Comparison of ENCODE assay signal across 10 cellular contexts in the genomic region with DNA sequence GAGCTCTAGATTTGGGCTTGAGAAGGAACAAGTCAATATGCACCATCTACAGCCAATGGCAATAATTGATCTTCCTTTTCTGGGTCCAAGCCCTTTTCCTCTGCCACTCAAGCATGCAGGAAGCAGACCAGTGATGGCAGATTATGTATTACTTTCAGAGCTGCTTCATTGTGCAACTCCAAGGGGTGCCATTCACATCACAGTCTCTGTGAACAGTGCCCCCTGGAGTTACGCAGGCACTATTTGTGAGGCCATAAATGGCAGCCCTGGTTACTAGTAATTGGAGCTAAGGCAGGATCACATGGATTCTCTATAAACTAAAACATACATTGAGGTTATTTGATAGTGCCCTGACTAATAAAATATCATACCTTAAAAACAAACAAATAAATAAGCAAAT.
DNase-seq lines count a peak whose midpoint lies in the region; ATAC-seq and TF ChIP-seq lines count a peak whose summit lies in the region.
"Had no signal": no experiment of that assay in that cellular context is flagged by ENCODE, and none has a peak within 500 bp of the region (broad histone marks: within the 10 kb centered on the region; RNA-seq: fewer than 3 reads in every experiment).

No MANE protein-coding gene starts in this region.

- H3K9me3 ChIP-seq in SU-DHL-6 (ENCODE audit: insufficient read depth, low read length): no peaks in the 10 kb centered on the region
- no peaks in the 10 kb centered on the region for H3K9me3 ChIP-seq in CD4-positive, alpha-beta memory T cell (ENCODE audit: control insufficient read depth in 1 of 2, low read length in 2 of 2)
- H3K9me3 ChIP-seq: SJSA1 had no signal

- no peaks in the 10 kb centered on the region for H3K36me3 Mint-ChIP-seq in activated T-cell treated with anti-CD3 and anti-CD28 coated beads, Interleukin-2, amount 50 U/mL, for 24 hours (ENCODE audit: low read depth)
- H3K36me3 Mint-ChIP-seq in CD4-positive, alpha-beta memory T cell: no peaks in the 10 kb centered on the region

- H3K36me3 ChIP-seq in SU-DHL-6 (ENCODE audit: low read length): no peaks in the 10 kb centered on the region
- H3K36me3 ChIP-seq in CD4-positive, alpha-beta memory T cell (ENCODE audit: insufficient read depth, low read length): no peaks in the 10 kb centered on the region
- H3K36me3 ChIP-seq: BLaER1 treated with 17β-estradiol and CSF1 and Interleukin-3, amounts not matched to agents 10 nM and 100 nM; SJSA1 had no signal

- H2AFZ ChIP-seq in SU-DHL-6 (ENCODE audit: low read depth, low read length, severe bottlenecking): no peak overlapping the region

- no peaks in the 10 kb centered on the region for H3K27me3 ChIP-seq in SU-DHL-6 (ENCODE audit: low read length)
- no peaks in the 10 kb centered on the region for H3K27me3 ChIP-seq in CD4-positive, alpha-beta memory T cell (ENCODE audit: insufficient read depth, low read length)
- H3K27me3 ChIP-seq: SJSA1 had no signal

- no peaks in the 10 kb centered on the region for H3K9me2 ChIP-seq in SU-DHL-6 (replicated peaks; ENCODE audit: insufficient read depth, low read length)

- peaks cover 7% of the 10 kb centered on the region for H3K9me3 Mint-ChIP-seq in activated T-cell treated with anti-CD3 and anti-CD28 coated beads, Interleukin-2, amount 50 U/mL, for 24 hours
- peaks cover 0 to 8% (median 2%) of the 10 kb centered on the region in 8 donors for H3K9me3 Mint-ChIP-seq in CD4-positive, alpha-beta memory T cell

- no peaks in the 10 kb centered on the region for H3K27me3 Mint-ChIP-seq in activated T-cell treated with anti-CD3 and anti-CD28 coated beads, Interleukin-2, amount 50 U/mL, for 24 hours
- no peaks in the 10 kb centered on the region for H3K27me3 Mint-ChIP-seq in CD4-positive, alpha-beta memory T cell

- H3K4me1 Mint-ChIP-seq in activated T-cell treated with anti-CD3 and anti-CD28 coated beads, Interleukin-2, amount 50 U/mL, for 24 hours (ENCODE audit: low read depth): no peaks in the 10 kb centered on the region
- H3K4me1 Mint-ChIP-seq in CD4-positive, alpha-beta memory T cell: no peaks in the 10 kb centered on the region

- peak; percentile 13 for TF ChIP-seq CTCF in SU-DHL-6 (IDR thresholded peaks at IDR 0.05; ENCODE audit: insufficient read depth, low read length, poor library complexity, severe bottlenecking)

- H3K4me3 ChIP-seq in SU-DHL-6 (ENCODE audit: insufficient read depth, low read length, poor library complexity, severe bottlenecking): no peak overlapping the region
- H3K4me3 ChIP-seq in CD4-positive, alpha-beta memory T cell (ENCODE audit: low read length in 2 of 2): no peak overlapping the region
- H3K4me3 ChIP-seq: BLaER1 treated with 17β-estradiol and CSF1 and Interleukin-3, amounts not matched to agents 10 nM and 100 nM; SJSA1 had no signal

- H3K4me3 Mint-ChIP-seq in activated T-cell treated with anti-CD3 and anti-CD28 coated beads, Interleukin-2, amount 50 U/mL, for 24 hours: no peak overlapping the region
- no peak overlapping the region for H3K4me3 Mint-ChIP-seq in CD4-positive, alpha-beta memory T cell

- no peak overlapping the region for H3K27ac ChIP-seq in SU-DHL-6 (ENCODE audit: low read depth, low read length)
- H3K27ac ChIP-seq in CD4-positive, alpha-beta memory T cell (ENCODE audit: low read depth, low read length): no peak overlapping the region
- H3K27ac ChIP-seq: BLaER1 treated with 17β-estradiol and CSF1 and Interleukin-3, amounts not matched to agents 10 nM and 100 nM; SJSA1 had no signal

- H3K4me1 ChIP-seq in CD4-positive, alpha-beta memory T cell (ENCODE audit: insufficient read depth, low read length): no peaks in the 10 kb centered on the region
- H3K4me1 ChIP-seq: SJSA1 had no signal

- intact Hi-C loops in CD4-positive, alpha-beta memory T cell (cut with micrococcal nuclease): no loop called here

- POLR2A ChIA-PET in CD4-positive, alpha-beta memory T cell (lab: Charles Lee; ENCODE audit: partially characterized antibody): no interaction called here

- no peak overlapping the region for H3K9ac ChIP-seq in SU-DHL-6 (ENCODE audit: low read length)
- H3K9ac ChIP-seq: BLaER1 treated with 17β-estradiol and CSF1 and Interleukin-3, amounts not matched to agents 10 nM and 100 nM had no signal

- no peaks in the 10 kb centered on the region for H3K79me2 ChIP-seq in SU-DHL-6 (ENCODE audit: insufficient read depth, low read length)

- H3K4me2 ChIP-seq in SU-DHL-6 (ENCODE audit: low read depth, low read length, poor library complexity, severe bottlenecking): no peak overlapping the region

- DNase-seq in NCI-H748 (lab: John Stamatoyannopoulos, UW; ENCODE audit: unreplicated experiment) (peak; percentile 72), NCI-H748 treated with DMSO at 0.1 percent for 48 hours (lab: John Stamatoyannopoulos, UW) (no peak), renal cortical epithelial cell (ENCODE audit: low read depth) (peak; percentile 53), cerebellum (ENCODE audit: low spot score) (no peak)
- no peak for DNase-seq in activated T-cell treated with anti-CD3 and anti-CD28 coated beads, Interleukin-2, amount 50 U/mL, for 24 hours
- DNase-seq in CD4-positive, alpha-beta memory T cell: no peak

- no peaks in the 10 kb centered on the region for H4K20me1 ChIP-seq in SU-DHL-6 (ENCODE audit: low read depth, low read length)
- H4K20me1 ChIP-seq: BLaER1 treated with 17β-estradiol and CSF1 and Interleukin-3, amounts not matched to agents 10 nM and 100 nM had no signal

- H3F3A ChIP-seq in SU-DHL-6 (ENCODE audit: insufficient read depth): no peaks in the 10 kb centered on the region

- CTCF ChIA-PET in CD4-positive, alpha-beta memory T cell (lab: Charles Lee; ENCODE audit: partially characterized antibody): no interaction called here

- no peak overlapping the region for H3K27ac Mint-ChIP-seq in activated T-cell treated with anti-CD3 and anti-CD28 coated beads, Interleukin-2, amount 50 U/mL, for 24 hours
- H3K27ac Mint-ChIP-seq in CD4-positive, alpha-beta memory T cell: no peak overlapping the region

- peak; percentile 90 for ATAC-seq in HG03342 (IDR thresholded peaks at IDR 0.05; ENCODE audit: unreplicated experiment)

Comparison
In these comparisons a context has a peak if more than half of its experiments do, and no peak if none do; other contexts are left out.
1. DNase-seq: peak in NCI-H748 (single experiment) and renal cortical epithelial cell (single experiment); none in NCI-H748 treated with DMSO at 0.1 percent for 48 hours (single experiment), cerebellum (single experiment), activated T-cell treated with anti-CD3 and anti-CD28 coated beads, Interleukin-2, amount 50 U/mL, for 24 hours (single experiment) and CD4-positive, alpha-beta memory T cell (0 of 5).